Comparison of ENCODE assay signal across 1 cellular context in genomic region chr18:9775172-9775571, GRCh38.
TF ChIP-seq lines count a peak whose summit lies in the region.

No MANE protein-coding gene starts in this region.

TF ChIP-seq in HepG2, 621 proteins besides CTCF, POLR2A, EP300 and RAD21 (continued from another document):
- no peak for TF ChIP-seq HNF1B (CRISPR knock-in tag; IDR thresholded peaks at IDR 0.05)
